2 cellular contexts compared by ENCODE assay signal in the genomic region with DNA sequence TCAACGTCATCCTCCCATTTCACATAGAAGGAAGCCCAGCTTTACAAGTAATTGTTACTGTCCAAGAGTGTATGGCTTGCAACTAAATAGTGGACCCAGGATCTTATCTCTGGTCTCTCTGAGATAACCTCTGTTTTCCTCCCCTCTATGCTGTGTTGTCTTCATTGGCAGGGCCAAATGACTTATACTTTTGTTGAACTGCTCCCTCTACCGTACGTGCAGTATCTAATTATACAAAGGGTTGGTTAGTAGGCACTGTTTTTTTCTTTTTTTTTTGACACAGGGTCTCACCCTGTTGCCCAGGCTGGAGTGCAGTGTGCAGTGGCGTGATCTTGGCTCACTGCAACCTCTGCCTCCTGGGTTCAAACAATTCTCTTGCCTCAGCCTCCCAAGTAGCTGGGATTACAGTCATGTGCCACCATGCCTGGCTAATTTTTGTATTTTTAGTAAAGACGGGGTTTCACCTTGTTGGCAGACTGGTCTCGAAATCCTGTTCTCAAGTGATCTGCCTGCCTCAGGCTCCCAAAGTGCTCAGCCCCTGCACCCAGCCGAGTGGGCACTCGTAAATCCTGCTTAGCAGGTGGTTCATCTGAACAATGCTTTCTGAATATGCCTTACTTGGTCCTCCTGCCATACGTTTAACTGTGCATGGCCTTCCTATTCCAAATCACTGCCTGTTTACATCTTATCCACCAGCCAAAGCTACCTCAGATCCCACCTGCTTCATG.
TF ChIP-seq lines count a peak whose summit lies in the region.

No MANE protein-coding gene starts in this region.

TF ChIP-seq in A549, 52 proteins besides CTCF, POLR2A, EP300 and RAD21:
- TF ChIP-seq, protein P1, sequence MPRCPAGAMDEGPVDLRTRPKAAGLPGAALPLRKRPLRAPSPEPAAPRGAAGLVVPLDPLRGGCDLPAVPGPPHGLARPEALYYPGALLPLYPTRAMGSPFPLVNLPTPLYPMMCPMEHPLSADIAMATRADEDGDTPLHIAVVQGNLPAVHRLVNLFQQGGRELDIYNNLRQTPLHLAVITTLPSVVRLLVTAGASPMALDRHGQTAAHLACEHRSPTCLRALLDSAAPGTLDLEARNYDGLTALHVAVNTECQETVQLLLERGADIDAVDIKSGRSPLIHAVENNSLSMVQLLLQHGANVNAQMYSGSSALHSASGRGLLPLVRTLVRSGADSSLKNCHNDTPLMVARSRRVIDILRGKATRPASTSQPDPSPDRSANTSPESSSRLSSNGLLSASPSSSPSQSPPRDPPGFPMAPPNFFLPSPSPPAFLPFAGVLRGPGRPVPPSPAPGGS (IDR thresholded peaks at IDR 0.05): no peak
- TF ChIP-seq RNF2 (IDR thresholded peaks at IDR 0.05; ENCODE audit: borderline replicate concordance, low read depth) (no peak), RCOR1 (IDR thresholded peaks at IDR 0.05; ENCODE audit: low read depth, low read length) (no peak), JUNB (IDR thresholded peaks at IDR 0.05) (no peak), ELK1 (IDR thresholded peaks at IDR 0.05; ENCODE audit: low read depth, low read length) (no peak), BHLHE40 (IDR thresholded peaks at IDR 0.05; ENCODE audit: low read depth, low read length) (no peak), HOXB5 (CRISPR knock-in tag; IDR thresholded peaks at IDR 0.05) (no peak), FOXS1 (CRISPR knock-in tag; IDR thresholded peaks at IDR 0.05) (no peak), USF2 (IDR thresholded peaks at IDR 0.05) (no peak), TP53 (CRISPR knock-in tag; IDR thresholded peaks at IDR 0.05) (no peak), MAZ (IDR thresholded peaks at IDR 0.05; ENCODE audit: borderline replicate concordance, low read depth, low read length) (no peak), TFCP2L1 (CRISPR knock-in tag; IDR thresholded peaks at IDR 0.05) (no peak), FOSB (CRISPR knock-in tag; IDR thresholded peaks at IDR 0.05) (no peak)
- TF ChIP-seq, protein P2, sequence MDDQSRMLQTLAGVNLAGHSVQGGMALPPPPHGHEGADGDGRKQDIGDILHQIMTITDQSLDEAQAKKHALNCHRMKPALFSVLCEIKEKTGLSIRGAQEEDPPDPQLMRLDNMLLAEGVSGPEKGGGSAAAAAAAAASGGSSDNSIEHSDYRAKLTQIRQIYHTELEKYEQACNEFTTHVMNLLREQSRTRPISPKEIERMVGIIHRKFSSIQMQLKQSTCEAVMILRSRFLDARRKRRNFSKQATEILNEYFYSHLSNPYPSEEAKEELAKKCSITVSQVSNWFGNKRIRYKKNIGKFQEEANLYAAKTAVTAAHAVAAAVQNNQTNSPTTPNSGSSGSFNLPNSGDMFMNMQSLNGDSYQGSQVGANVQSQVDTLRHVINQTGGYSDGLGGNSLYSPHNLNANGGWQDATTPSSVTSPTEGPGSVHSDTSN (IDR thresholded peaks at IDR 0.05): no peak
- TF ChIP-seq, protein P3, sequence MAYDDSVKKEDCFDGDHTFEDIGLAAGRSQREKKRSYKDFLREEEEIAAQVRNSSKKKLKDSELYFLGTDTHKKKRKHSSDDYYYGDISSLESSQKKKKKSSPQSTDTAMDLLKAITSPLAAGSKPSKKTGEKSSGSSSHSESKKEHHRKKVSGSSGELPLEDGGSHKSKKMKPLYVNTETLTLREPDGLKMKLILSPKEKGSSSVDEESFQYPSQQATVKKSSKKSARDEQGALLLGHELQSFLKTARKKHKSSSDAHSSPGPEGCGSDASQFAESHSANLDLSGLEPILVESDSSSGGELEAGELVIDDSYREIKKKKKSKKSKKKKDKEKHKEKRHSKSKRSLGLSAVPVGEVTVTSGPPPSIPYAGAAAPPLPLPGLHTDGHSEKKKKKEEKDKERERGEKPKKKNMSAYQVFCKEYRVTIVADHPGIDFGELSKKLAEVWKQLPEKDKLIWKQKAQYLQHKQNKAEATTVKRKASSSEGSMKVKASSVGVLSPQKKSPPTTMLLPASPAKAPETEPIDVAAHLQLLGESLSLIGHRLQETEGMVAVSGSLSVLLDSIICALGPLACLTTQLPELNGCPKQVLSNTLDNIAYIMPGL (CRISPR knock-in tag; IDR thresholded peaks at IDR 0.05; ENCODE audit: borderline replicate concordance): no peak
- TF ChIP-seq, protein P4, sequence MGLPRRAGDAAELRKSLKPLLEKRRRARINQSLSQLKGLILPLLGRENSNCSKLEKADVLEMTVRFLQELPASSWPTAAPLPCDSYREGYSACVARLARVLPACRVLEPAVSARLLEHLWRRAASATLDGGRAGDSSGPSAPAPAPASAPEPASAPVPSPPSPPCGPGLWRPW (IDR thresholded peaks at IDR 0.05): no peak
TF ChIP-seq in A549: peak in this region for 0.

TF ChIP-seq in K562, 482 proteins besides CTCF, POLR2A, EP300 and RAD21 (continued from another document):
- TF ChIP-seq DPF2 (IDR thresholded peaks at IDR 0.05) (peak; percentile 11; the same call in 1 of the 2 replicates), PRPF4 (IDR thresholded peaks at IDR 0.05; ENCODE audit: insufficient read depth, low read depth, low read length, poor library complexity, severe bottlenecking) (no peak), ERF (CRISPR knock-in tag; IDR thresholded peaks at IDR 0.05) (no peak), E2F6 (IDR thresholded peaks at IDR 0.05; ENCODE audit: borderline replicate concordance in 1 of 2, extremely low read depth in 1 of 2, insufficient read depth in 1 of 2, insufficient read length in 1 of 2, low read depth in 1 of 2, low read length in 1 of 2, poor library complexity in 1 of 2, severe bottlenecking in 1 of 2) (no peak), SMC3 (conservative IDR thresholded peaks at IDR 0.05; ENCODE audit: insufficient read depth, low read depth, low read length) (0 out of 2 replicates have a peak, but pooled peaks have one; percentile 22), JUND (IDR thresholded peaks at IDR 0.05; ENCODE audit: borderline replicate concordance, low read depth, low read length) (no peak), JUND (tag; IDR thresholded peaks at IDR 0.05; ENCODE audit: borderline replicate concordance, low read depth, low read length) (0 out of 3 replicates have a peak, but pooled peaks have one; percentile 26), FOXK2 (conservative IDR thresholded peaks at IDR 0.05 in 1 of 2, IDR thresholded peaks at IDR 0.05 in 1 of 2; ENCODE audit: low read depth in 2 of 2) (0 out of 4 replicates have a peak, but pooled peaks of 1 of the 2 experiments have one; percentile 24), BCOR (IDR thresholded peaks at IDR 0.05) (no peak)
- TF ChIP-seq, protein P5, sequence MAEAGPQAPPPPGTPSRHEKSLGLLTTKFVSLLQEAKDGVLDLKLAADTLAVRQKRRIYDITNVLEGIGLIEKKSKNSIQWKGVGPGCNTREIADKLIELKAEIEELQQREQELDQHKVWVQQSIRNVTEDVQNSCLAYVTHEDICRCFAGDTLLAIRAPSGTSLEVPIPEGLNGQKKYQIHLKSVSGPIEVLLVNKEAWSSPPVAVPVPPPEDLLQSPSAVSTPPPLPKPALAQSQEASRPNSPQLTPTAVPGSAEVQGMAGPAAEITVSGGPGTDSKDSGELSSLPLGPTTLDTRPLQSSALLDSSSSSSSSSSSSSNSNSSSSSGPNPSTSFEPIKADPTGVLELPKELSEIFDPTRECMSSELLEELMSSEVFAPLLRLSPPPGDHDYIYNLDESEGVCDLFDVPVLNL (CRISPR knock-in tag; IDR thresholded peaks at IDR 0.05; ENCODE audit: low read depth): no peak
- TF ChIP-seq, protein P6, sequence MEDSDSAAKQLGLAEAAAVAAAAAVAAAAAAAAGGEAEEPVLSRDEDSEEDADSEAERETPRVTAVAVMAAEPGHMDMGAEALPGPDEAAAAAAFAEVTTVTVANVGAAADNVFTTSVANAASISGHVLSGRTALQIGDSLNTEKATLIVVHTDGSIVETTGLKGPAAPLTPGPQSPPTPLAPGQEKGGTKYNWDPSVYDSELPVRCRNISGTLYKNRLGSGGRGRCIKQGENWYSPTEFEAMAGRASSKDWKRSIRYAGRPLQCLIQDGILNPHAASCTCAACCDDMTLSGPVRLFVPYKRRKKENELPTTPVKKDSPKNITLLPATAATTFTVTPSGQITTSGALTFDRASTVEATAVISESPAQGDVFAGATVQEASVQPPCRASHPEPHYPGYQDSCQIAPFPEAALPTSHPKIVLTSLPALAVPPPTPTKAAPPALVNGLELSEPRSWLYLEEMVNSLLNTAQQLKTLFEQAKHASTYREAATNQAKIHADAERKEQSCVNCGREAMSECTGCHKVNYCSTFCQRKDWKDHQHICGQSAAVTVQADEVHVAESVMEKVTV (CRISPR knock-in tag; IDR thresholded peaks at IDR 0.05): 0 out of 2 replicates have a peak, but pooled peaks have one; percentile 15
- TF ChIP-seq, protein P7, sequence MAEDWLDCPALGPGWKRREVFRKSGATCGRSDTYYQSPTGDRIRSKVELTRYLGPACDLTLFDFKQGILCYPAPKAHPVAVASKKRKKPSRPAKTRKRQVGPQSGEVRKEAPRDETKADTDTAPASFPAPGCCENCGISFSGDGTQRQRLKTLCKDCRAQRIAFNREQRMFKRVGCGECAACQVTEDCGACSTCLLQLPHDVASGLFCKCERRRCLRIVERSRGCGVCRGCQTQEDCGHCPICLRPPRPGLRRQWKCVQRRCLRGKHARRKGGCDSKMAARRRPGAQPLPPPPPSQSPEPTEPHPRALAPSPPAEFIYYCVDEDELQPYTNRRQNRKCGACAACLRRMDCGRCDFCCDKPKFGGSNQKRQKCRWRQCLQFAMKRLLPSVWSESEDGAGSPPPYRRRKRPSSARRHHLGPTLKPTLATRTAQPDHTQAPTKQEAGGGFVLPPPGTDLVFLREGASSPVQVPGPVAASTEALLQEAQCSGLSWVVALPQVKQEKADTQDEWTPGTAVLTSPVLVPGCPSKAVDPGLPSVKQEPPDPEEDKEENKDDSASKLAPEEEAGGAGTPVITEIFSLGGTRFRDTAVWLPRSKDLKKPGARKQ (CRISPR knock-in tag; IDR thresholded peaks at IDR 0.05): no peak
- TF ChIP-seq, protein P8, sequence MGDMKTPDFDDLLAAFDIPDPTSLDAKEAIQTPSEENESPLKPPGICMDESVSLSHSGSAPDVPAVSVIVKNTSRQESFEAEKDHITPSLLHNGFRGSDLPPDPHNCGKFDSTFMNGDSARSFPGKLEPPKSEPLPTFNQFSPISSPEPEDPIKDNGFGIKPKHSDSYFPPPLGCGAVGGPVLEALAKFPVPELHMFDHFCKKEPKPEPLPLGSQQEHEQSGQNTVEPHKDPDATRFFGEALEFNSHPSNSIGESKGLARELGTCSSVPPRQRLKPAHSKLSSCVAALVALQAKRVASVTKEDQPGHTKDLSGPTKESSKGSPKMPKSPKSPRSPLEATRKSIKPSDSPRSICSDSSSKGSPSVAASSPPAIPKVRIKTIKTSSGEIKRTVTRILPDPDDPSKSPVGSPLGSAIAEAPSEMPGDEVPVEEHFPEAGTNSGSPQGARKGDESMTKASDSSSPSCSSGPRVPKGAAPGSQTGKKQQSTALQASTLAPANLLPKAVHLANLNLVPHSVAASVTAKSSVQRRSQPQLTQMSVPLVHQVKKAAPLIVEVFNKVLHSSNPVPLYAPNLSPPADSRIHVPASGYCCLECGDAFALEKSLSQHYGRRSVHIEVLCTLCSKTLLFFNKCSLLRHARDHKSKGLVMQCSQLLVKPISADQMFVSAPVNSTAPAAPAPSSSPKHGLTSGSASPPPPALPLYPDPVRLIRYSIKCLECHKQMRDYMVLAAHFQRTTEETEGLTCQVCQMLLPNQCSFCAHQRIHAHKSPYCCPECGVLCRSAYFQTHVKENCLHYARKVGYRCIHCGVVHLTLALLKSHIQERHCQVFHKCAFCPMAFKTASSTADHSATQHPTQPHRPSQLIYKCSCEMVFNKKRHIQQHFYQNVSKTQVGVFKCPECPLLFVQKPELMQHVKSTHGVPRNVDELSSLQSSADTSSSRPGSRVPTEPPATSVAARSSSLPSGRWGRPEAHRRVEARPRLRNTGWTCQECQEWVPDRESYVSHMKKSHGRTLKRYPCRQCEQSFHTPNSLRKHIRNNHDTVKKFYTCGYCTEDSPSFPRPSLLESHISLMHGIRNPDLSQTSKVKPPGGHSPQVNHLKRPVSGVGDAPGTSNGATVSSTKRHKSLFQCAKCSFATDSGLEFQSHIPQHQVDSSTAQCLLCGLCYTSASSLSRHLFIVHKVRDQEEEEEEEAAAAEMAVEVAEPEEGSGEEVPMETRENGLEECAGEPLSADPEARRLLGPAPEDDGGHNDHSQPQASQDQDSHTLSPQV (IDR thresholded peaks at IDR 0.05): 0 out of 2 replicates have a peak, but pooled peaks have one; percentile 39
